Comparison of ENCODE assay signal across 12 cellular contexts in genomic region chr11:93735627-93736026, GRCh38. TPM values are rescaled to one million over a fixed set of nuclear protein-coding genes. Genes with fewer than 3 reads are reported as not detected.
A peak's percentile ranks its signal among the peaks of the same experiment; 100 is the strongest.
DNase-seq lines count a peak whose midpoint lies in the region; ATAC-seq and TF ChIP-seq lines count a peak whose summit lies in the region.
"Had no signal": no experiment of that assay in that cellular context is flagged by ENCODE, and none has a peak within 500 bp of the region (broad histone marks: within the 10 kb centered on the region; RNA-seq: fewer than 3 reads in every experiment).

No MANE protein-coding gene starts in this region.

- H3K9me3 ChIP-seq in tibial nerve: no peaks in the 10 kb centered on the region
- H3K9me3 ChIP-seq: testis had no signal

- DNase-seq in NCI-H2107 treated with DMSO at 0.1 percent for 48 hours (lab: John Stamatoyannopoulos, UW; ENCODE audit: unreplicated experiment) (peak; percentile 29), NCI-H2107 (lab: John Stamatoyannopoulos, UW) (no peak), NB4 (ENCODE audit: low read depth) (no peak), neural crest cell (ENCODE audit: low read depth, low spot score) (no peak), tibial nerve (ENCODE audit: low spot score in 2 of 2) (no peak)
- DNase-seq in activated naive CD8-positive, alpha-beta T cell treated with anti-CD3 and anti-CD28 coated beads, Interleukin-2, amount 10 ng/mL, durations not matched to agents 7 days and 5 days: no peak
- DNase-seq: DMS79 treated with DMSO at 0.1 percent for 48 hours, NCI-H2029 treated with DMSO at 0.1 percent for 48 hours, testis had no signal

- TF ChIP-seq CTCF in NB4 (IDR thresholded peaks at IDR 0.05; ENCODE audit: low read depth, low read length) (no peak), neural crest cell (conservative IDR thresholded peaks at IDR 0.05) (no peak), tibial nerve (IDR thresholded peaks at IDR 0.05) (no peak)

- no peak overlapping the region for H3K27ac ChIP-seq in tibial nerve
- H3K27ac ChIP-seq: testis had no signal

- H3K4me1 Mint-ChIP-seq in activated naive CD8-positive, alpha-beta T cell treated with anti-CD3 and anti-CD28 coated beads, Interleukin-2, amount 10 ng/mL, durations not matched to agents 7 days and 5 days: peaks cover 53% of the 10 kb centered on the region
- H3K4me1 Mint-ChIP-seq in neural crest cell: peaks cover 53% of the 10 kb centered on the region

- no peaks in the 10 kb centered on the region for H3K9me3 Mint-ChIP-seq in activated naive CD8-positive, alpha-beta T cell treated with anti-CD3 and anti-CD28 coated beads, Interleukin-2, amount 10 ng/mL, durations not matched to agents 7 days and 5 days
- H3K9me3 Mint-ChIP-seq in neural crest cell: no peaks in the 10 kb centered on the region
- H3K9me3 Mint-ChIP-seq: T-helper 1 cell treated with Interleukin-12 subunit alpha and Interleukin-12 subunit beta and Interleukin-4 antibody, amounts not matched to agents 30 μg/mL and 1 μg/mL, for 36 hours had no signal

- H3K36me3 ChIP-seq in tibial nerve: peaks cover 3 to 75% (median 28%) of the 10 kb centered on the region in 3 donors

- 80 to 89% methylated on average over 1 of the region's 1 CpG for WGBS in tibial nerve, 2 donors

- H3K27me3 ChIP-seq in tibial nerve: no peaks in the 10 kb centered on the region
- H3K27me3 ChIP-seq: testis had no signal

- H3K27me3 Mint-ChIP-seq in activated naive CD8-positive, alpha-beta T cell treated with anti-CD3 and anti-CD28 coated beads, Interleukin-2, amount 10 ng/mL, durations not matched to agents 7 days and 5 days: no peaks in the 10 kb centered on the region
- no peaks in the 10 kb centered on the region for H3K27me3 Mint-ChIP-seq in neural crest cell (ENCODE audit: low read depth)

- TF ChIP-seq EP300 in tibial nerve (IDR thresholded peaks at IDR 0.05): no peak

- POLR2A ChIA-PET in activated naive CD8-positive, alpha-beta T cell treated with anti-CD3 and anti-CD28 coated beads, Interleukin-2, amount 10 ng/mL, durations not matched to agents 7 days and 5 days (lab: Charles Lee): interaction anchor here (1.8 kb wide), 1 partner anchor 48 kb away, joined by 4 read pairs; the partner anchor contains the start of gene MED17

- TF ChIP-seq POLR2A in NB4 (IDR thresholded peaks at IDR 0.05; ENCODE audit: extremely low read depth, insufficient read length) (no peak), tibial nerve (IDR thresholded peaks at IDR 0.05) (no peak)

- no peak overlapping the region for H3K4me3 Mint-ChIP-seq in activated naive CD8-positive, alpha-beta T cell treated with anti-CD3 and anti-CD28 coated beads, Interleukin-2, amount 10 ng/mL, durations not matched to agents 7 days and 5 days
- H3K4me3 Mint-ChIP-seq in neural crest cell: peak overlapping the region; percentile 23

- peak overlapping the region; percentile 12 for H3K27ac Mint-ChIP-seq in activated naive CD8-positive, alpha-beta T cell treated with anti-CD3 and anti-CD28 coated beads, Interleukin-2, amount 10 ng/mL, durations not matched to agents 7 days and 5 days
- H3K27ac Mint-ChIP-seq in neural crest cell (ENCODE audit: unreplicated experiment): no peak overlapping the region
- H3K27ac Mint-ChIP-seq: T-helper 1 cell treated with Interleukin-12 subunit alpha and Interleukin-12 subunit beta and Interleukin-4 antibody, amounts not matched to agents 30 μg/mL and 1 μg/mL, for 36 hours had no signal

- no peak for ATAC-seq in activated naive CD8-positive, alpha-beta T cell treated with anti-CD3 and anti-CD28 coated beads, Interleukin-2, amount 10 ng/mL, durations not matched to agents 7 days and 5 days (ENCODE audit: low read depth)
- no peak for ATAC-seq in HG03175 (IDR thresholded peaks at IDR 0.05; ENCODE audit: unreplicated experiment)
- no peak for ATAC-seq in GM21360 (IDR thresholded peaks at IDR 0.05; ENCODE audit: unreplicated experiment)

- peaks cover 53% of the 10 kb centered on the region for H3K36me3 Mint-ChIP-seq in activated naive CD8-positive, alpha-beta T cell treated with anti-CD3 and anti-CD28 coated beads, Interleukin-2, amount 10 ng/mL, durations not matched to agents 7 days and 5 days
- peaks cover 31% of the 10 kb centered on the region for H3K36me3 Mint-ChIP-seq in neural crest cell (ENCODE audit: low read depth)

- H3K4me3 ChIP-seq in NB4 (ENCODE audit: low read depth, low read length): peak overlapping the region; percentile 92
- H3K4me3 ChIP-seq in tibial nerve: no peak overlapping the region
- H3K4me3 ChIP-seq: testis had no signal

- H3K4me1 ChIP-seq in tibial nerve: peaks cover 8 to 65% (median 26%) of the 10 kb centered on the region in 4 donors

RNA-seq across cellular contexts. Expression of gene TAF1D, which starts 5.7 kb away (rescaled TPM):
- total RNA-seq in activated naive CD8-positive, alpha-beta T cell treated with anti-CD3 and anti-CD28 coated beads, Interleukin-2, amount 10 ng/mL, durations not matched to agents 7 days and 5 days: 100 to 1,000 TPM; 172 to 178 TPM
- total RNA-seq in neural crest cell (151 and 154 TPM in 2 replicates), tibial nerve (100 to 1,000 TPM; 106 to 166 (median 127) TPM)

RNA-seq across cellular contexts. Expression of gene C11orf54, which starts 5.8 kb away (rescaled TPM):
- 10 to 100 TPM; 20.6 to 29.2 TPM for total RNA-seq in activated naive CD8-positive, alpha-beta T cell treated with anti-CD3 and anti-CD28 coated beads, Interleukin-2, amount 10 ng/mL, durations not matched to agents 7 days and 5 days
- total RNA-seq in neural crest cell (25.7 and 27.5 TPM in 2 replicates), tibial nerve (10 to 100 TPM; 23.4 to 43.1 (median 37.1) TPM)

RNA-seq across cellular contexts. Expression of gene MED17, which starts 48.5 kb away (rescaled TPM):
- 10 to 100 TPM; 43.0 to 44.8 TPM for total RNA-seq in activated naive CD8-positive, alpha-beta T cell treated with anti-CD3 and anti-CD28 coated beads, Interleukin-2, amount 10 ng/mL, durations not matched to agents 7 days and 5 days
- total RNA-seq in neural crest cell (62.3 and 64.0 TPM in 2 replicates), tibial nerve (10 to 100 TPM; 18.6 to 40.8 (median 37.2) TPM)
